Comparison of ENCODE assay signal across 20 cellular contexts in genomic region chr6:137332637-137333228, GRCh38.
DNase-seq lines count a peak whose midpoint lies in the region; ATAC-seq, FAIRE-seq and TF ChIP-seq lines count a peak whose summit lies in the region.
"Had no signal": no experiment of that assay in that cellular context is flagged by ENCODE, and none has a peak within 500 bp of the region (broad histone marks: within the 10 kb centered on the region; RNA-seq: fewer than 3 reads in every experiment).

No MANE protein-coding gene starts in this region.

- no peak overlapping the region for H2BK12ac ChIP-seq in H1 (ENCODE audit: low read depth, low read length)

- no peak for TF ChIP-seq CTCF in AG09309 (IDR thresholded peaks at IDR 0.05; ENCODE audit: control insufficient read depth, insufficient read depth, low read depth, low read length, missing control alignments)
- no peak for TF ChIP-seq CTCF in H1 (IDR thresholded peaks at IDR 0.05; ENCODE audit: control extremely low read depth in 1 of 3, insufficient read depth in 1 of 3, low read depth in 1 of 3, low read length in 3 of 3)
- no peak for TF ChIP-seq CTCF in left lung (IDR thresholded peaks at IDR 0.05)
- TF ChIP-seq CTCF in testis (IDR thresholded peaks at IDR 0.05) = no peak

- no peak overlapping the region for H2BK20ac ChIP-seq in H1 (ENCODE audit: low read length)

- no peak overlapping the region for H3K23ac ChIP-seq in H1 (ENCODE audit: insufficient read length)

- no peak overlapping the region for H3K4ac ChIP-seq in H1 (replicated peaks; ENCODE audit: insufficient read length, low read depth, low read length)

- no peak overlapping the region for H3K9ac ChIP-seq in H1 (replicated peaks in 1 of 4; ENCODE audit: extremely low read depth in 1 of 4, low read depth in 3 of 4, low read length in 3 of 4)
- H3K9ac ChIP-seq: KMS-11 had no signal

- H3K23me2 ChIP-seq in H1 (ENCODE audit: low read depth, low read length) = no peaks in the 10 kb centered on the region

- H4K20me1 ChIP-seq in H1 (replicated peaks in 1 of 2; ENCODE audit: control insufficient read depth in 1 of 2, insufficient read depth in 2 of 2, low read length in 2 of 2) = no peaks in the 10 kb centered on the region

- H3K18ac ChIP-seq in H1 (ENCODE audit: extremely low read depth, low read length) = no peak overlapping the region

- peak; percentile 44 for ATAC-seq in left lung
- no peak for ATAC-seq in esophagus mucosa
- ATAC-seq: GM12878; natural killer cell treated with Interleukin-12 subunit alpha and Interleukin-12 subunit beta and Interleukin-15 and Interleukin-18, amount 100 ng/mL, for 72 hours had no signal

- DNase-seq in AG09309 (ENCODE audit: low read depth) (peak; percentile 75), NCI-H1694 treated with DMSO at 0.1 percent for 48 hours (lab: John Stamatoyannopoulos, UW) (peak; percentile 97), H1 (ENCODE audit: low read depth in 1 of 2, low spot score in 2 of 2) (no peak), left lung (no peak), islet precursor cell (no peak), testis (no peak), NCI-H2171 treated with DMSO at 0.1 percent for 48 hours (lab: John Stamatoyannopoulos, UW) (no peak)
- DNase-seq: activated CD4-positive, alpha-beta T cell treated with anti-CD3 and anti-CD28 coated beads for 1 hour; activated gamma-delta T cell treated with Interleukin-2 at 50 U/mL for 16 hours; anterior cingulate cortex; NCI-H2227 treated with DMSO at 0.1 percent for 48 hours; stomach had no signal

- H3K27me3 ChIP-seq in H1 (replicated peaks in 1 of 4; ENCODE audit: control insufficient read depth in 3 of 4, extremely low read depth in 1 of 4, insufficient read depth in 3 of 4, low read length in 3 of 4) (no peaks in the 10 kb centered on the region), left lung (no peaks in the 10 kb centered on the region), testis (no peaks in the 10 kb centered on the region)
- H3K27me3 ChIP-seq: SJSA1, stomach had no signal

- no peak overlapping the region for H3K56ac ChIP-seq in H1 (replicated peaks; ENCODE audit: insufficient read length, low read depth, low read length)

- H3K36me3 ChIP-seq in H1 (ENCODE audit: control insufficient read depth in 2 of 4, insufficient read depth in 4 of 4, low read length in 3 of 4) = no peaks in the 10 kb centered on the region
- H3K36me3 ChIP-seq in left lung = no peaks in the 10 kb centered on the region
- no peaks in the 10 kb centered on the region for H3K36me3 ChIP-seq in testis (ENCODE audit: low read depth, missing control alignments)
- H3K36me3 ChIP-seq: prostate gland, SJSA1, stomach had no signal

- H3K79me1 ChIP-seq in H1 (ENCODE audit: low read depth, low read length) = no peaks in the 10 kb centered on the region

- H3K9me3 ChIP-seq in H1 (ENCODE audit: insufficient read depth in 2 of 2, low read depth in 1 of 2, low read length in 1 of 2) (no peaks in the 10 kb centered on the region), left lung (no peaks in the 10 kb centered on the region), testis (no peaks in the 10 kb centered on the region)
- H3K9me3 ChIP-seq: prostate gland, SJSA1, stomach had no signal

- H3K4me2 ChIP-seq in H1 (ENCODE audit: insufficient read depth in 1 of 2, low read depth in 2 of 2, low read length in 2 of 2) = no peak overlapping the region
- H3K4me2 ChIP-seq: KMS-11 had no signal

- H2AFZ ChIP-seq in H1 (ENCODE audit: low read length) = no peak overlapping the region

- no peak overlapping the region for H4K91ac ChIP-seq in H1 (replicated peaks; ENCODE audit: insufficient read length, low read length)

- TF ChIP-seq POLR2A in H1 (IDR thresholded peaks at IDR 0.05; ENCODE audit: control extremely low read depth in 1 of 2, low read depth in 2 of 2, low read length in 2 of 2) (no peak), testis (IDR thresholded peaks at IDR 0.05) (no peak)

- no peak overlapping the region for H4K5ac ChIP-seq in H1 (ENCODE audit: insufficient read length, low read depth, low read length)

- CTCF ChIA-PET in H1 (lab: Charles Lee; ENCODE audit: partially characterized antibody) = interaction anchor here (0.7 to 3.4 kb wide), 3 partner anchors 18 to 479 kb away, joined by 3 to 14 read pairs (median 3); no protein-coding TSS in a partner anchor

- WGBS in H1 (ENCODE audit: extremely low coverage in 1 of 2, insufficient coverage in 1 of 2, insufficient read length in 1 of 2, insufficient replicate concordance in 2 of 2, low coverage in 1 of 2, low lambda C conversion rate in 2 of 2, missing lambda C conversion rate in 1 of 2), 2 experiments = 80% methylated on average over 7 of the region's 7 CpGs; no CpG with 5 or more reads in 1 of the 2 experiments
- WGBS in testis, 2 donors = 30 to 44% methylated on average over 7 of the region's 7 CpGs

- H2BK15ac ChIP-seq in H1 (ENCODE audit: low read length) = no peak overlapping the region

- POLR2A ChIA-PET in H1 (lab: Charles Lee; ENCODE audit: partially characterized antibody) = no interaction called here

- H3K27ac ChIP-seq in H1 (ENCODE audit: low read depth, low read length) (no peak overlapping the region), left lung (no peak overlapping the region), testis (no peak overlapping the region)
- H3K27ac ChIP-seq: KMS-11, prostate gland, SJSA1, stomach had no signal

- peak; percentile 36 for FAIRE-seq in H1 (lab: Jason Lieb, UNC)
- FAIRE-seq: G401.6, GM12878 had no signal

- no peak overlapping the region for H3K4me3 ChIP-seq in AG09309 (ENCODE audit: control insufficient read depth, low read depth, low read length)
- H3K4me3 ChIP-seq in H1 (ENCODE audit: extremely low read depth in 1 of 4, insufficient read depth in 2 of 4, low read depth in 3 of 4, low read length in 4 of 4) = no peak overlapping the region
- no peak overlapping the region for H3K4me3 ChIP-seq in left lung
- H3K4me3 ChIP-seq in testis = no peak overlapping the region
- H3K4me3 ChIP-seq: GM12878, lung, prostate gland, SJSA1, stomach had no signal

- H3K79me2 ChIP-seq in H1 (ENCODE audit: control insufficient read depth in 1 of 2, insufficient read depth in 2 of 2, low read length in 2 of 2) = no peaks in the 10 kb centered on the region

- H3K4me1 ChIP-seq in H1 (replicated peaks in 1 of 4; ENCODE audit: control insufficient read depth in 3 of 4, insufficient read depth in 4 of 4, low read length in 3 of 4) (no peaks in the 10 kb centered on the region), left lung (no peaks in the 10 kb centered on the region), testis (no peaks in the 10 kb centered on the region)
- H3K4me1 ChIP-seq: prostate gland had no signal

- no peak overlapping the region for H3K14ac ChIP-seq in H1 (ENCODE audit: insufficient read length)

- H2BK5ac ChIP-seq in H1 (ENCODE audit: low read depth, low read length) = no peak overlapping the region

- H4K8ac ChIP-seq in H1 (ENCODE audit: extremely low read depth, insufficient read depth, low read length) = no peak overlapping the region

- no peak for TF ChIP-seq RAD21 in H1 (IDR thresholded peaks at IDR 0.05 in 1 of 2, conservative IDR thresholded peaks at IDR 0.05 in 1 of 2; ENCODE audit: low read depth in 2 of 2, low read length in 2 of 2)

- no peak overlapping the region for H2BK120ac ChIP-seq in H1 (replicated peaks; ENCODE audit: low read depth, low read length)

- no peak overlapping the region for H2AK5ac ChIP-seq in H1 (ENCODE audit: low read depth, low read length)

- intact Hi-C loops in left lung (cut with DNase I) = no loop called here
- intact Hi-C loops in testis (cut with DNase I; ENCODE audit: low total_unique reads) = no loop called here

- TF ChIP-seq EP300 in H1 (IDR thresholded peaks at IDR 0.05; ENCODE audit: borderline replicate concordance in 1 of 2, low read depth in 2 of 2, low read length in 2 of 2) = no peak

TF ChIP-seq in H1, 55 proteins besides CTCF, POLR2A, EP300 and RAD21:
- TF ChIP-seq SAP30 (IDR thresholded peaks at IDR 0.05; ENCODE audit: insufficient read depth, insufficient replicate concordance, low read length) (no peak), CHD2 (IDR thresholded peaks at IDR 0.05; ENCODE audit: low read length) (no peak), SRF (IDR thresholded peaks at IDR 0.05; ENCODE audit: low read depth, low read length) (no peak), MAFK (IDR thresholded peaks at IDR 0.05; ENCODE audit: low read depth, low read length) (no peak), ASH2L (IDR thresholded peaks at IDR 0.05; ENCODE audit: low read length) (no peak), ATF3 (IDR thresholded peaks at IDR 0.05; ENCODE audit: insufficient read depth, low read depth, low read length) (no peak)

Comparison
In these comparisons a context has a peak if more than half of its experiments do, and no peak if none do; other contexts are left out.
1. DNase-seq: peak in AG09309 (single experiment) and NCI-H1694 treated with DMSO at 0.1 percent for 48 hours (single experiment); none in H1 (0 of 2), left lung (0 of 2), islet precursor cell (single experiment), testis (single experiment) and NCI-H2171 treated with DMSO at 0.1 percent for 48 hours (single experiment).